8 cellular contexts compared by ENCODE assay signal in genomic region chr19:5691205-5691929, GRCh38. TPM values are rescaled to one million over a fixed set of nuclear protein-coding genes. Genes with fewer than 3 reads are reported as not detected.
DNase-seq lines count a peak whose midpoint lies in the region; ATAC-seq and TF ChIP-seq lines count a peak whose summit lies in the region.

No MANE protein-coding gene starts in this region.

- peak overlapping the region; percentile 79 to 92 for H3K9ac ChIP-seq in colonic mucosa (ENCODE audit: low read depth in 2 of 2, low read length in 2 of 2)

- peaks cover 13% of the 10 kb centered on the region for H3K36me3 ChIP-seq in colonic mucosa
- peaks cover 5 to 48% of the 10 kb centered on the region in 2 donors for H3K36me3 ChIP-seq in lung (ENCODE audit: control insufficient read depth in 2 of 2, insufficient read depth in 2 of 2, low read length in 2 of 2)

- ATAC-seq in lung (ENCODE audit: insufficient read depth, low FRiP score): no peak
- no peak for ATAC-seq in GM21390 (IDR thresholded peaks at IDR 0.05; ENCODE audit: unreplicated experiment)

- H3K9me3 ChIP-seq in colonic mucosa: no peaks in the 10 kb centered on the region
- H3K9me3 ChIP-seq in lung (ENCODE audit: control insufficient read depth in 2 of 2, insufficient read depth in 1 of 2, low read length in 1 of 2): no peaks in the 10 kb centered on the region

- H3K4me1 ChIP-seq in colonic mucosa (peaks cover 11% of the 10 kb centered on the region), lung (ENCODE audit: control insufficient read depth in 2 of 2, insufficient read depth in 2 of 2, low read length in 2 of 2) (peaks cover 0 to 16% of the 10 kb centered on the region in 2 donors)

- 10% methylated on average over 42 to 43 of the region's 43 CpGs for WGBS in lung, 2 donors

- intact Hi-C loops in colonic mucosa (cut with DNase I): no loop called here

- no peaks in the 10 kb centered on the region for H3K27me3 ChIP-seq in colonic mucosa
- no peaks in the 10 kb centered on the region for H3K27me3 ChIP-seq in lung (ENCODE audit: control insufficient read depth, insufficient read depth)

- H3K4me3 ChIP-seq in Jurkat, Clone E6-1 (ENCODE audit: low read length): peak overlapping the region; percentile 94
- peak overlapping the region; percentile 76 for H3K4me3 ChIP-seq in colonic mucosa
- H3K4me3 ChIP-seq in lung: peak overlapping the region; percentile 77

- TF ChIP-seq CTCF in C4-2B (conservative IDR thresholded peaks at IDR 0.05): no peak
- no peak for TF ChIP-seq CTCF in colonic mucosa (IDR thresholded peaks at IDR 0.05)
- no peak for TF ChIP-seq CTCF in lung (IDR thresholded peaks at IDR 0.05; ENCODE audit: control extremely low read depth, extremely low read depth)

- H3K27ac ChIP-seq in C4-2B: peak overlapping the region; percentile 99
- H3K27ac ChIP-seq in colonic mucosa: peak overlapping the region; percentile 84
- H3K27ac ChIP-seq in lung (ENCODE audit: low read depth in 1 of 2, low read length in 1 of 2): peak overlapping the region; percentile 79 to 97

- no peak for DNase-seq in Jurkat, Clone E6-1 (ENCODE audit: low read depth, low spot score)
- peak; percentile 61 for DNase-seq in UCSD-AML1 (lab: John Stamatoyannopoulos, UW; ENCODE audit: unreplicated experiment)
- peak; percentile 85 for DNase-seq in colonic mucosa
- DNase-seq in lung (ENCODE audit: low spot score): no peak
- peak; percentile 25 for DNase-seq in stimulated activated CD8-positive, alpha-beta memory T cell treated with anti-CD3 and anti-CD28 coated beads, Interleukin-7, amount 100 ng/mL, for 24 hours (ENCODE audit: low read depth)
- no peak for DNase-seq in effector CD8-positive, alpha-beta T cell (lab: John Stamatoyannopoulos, UW)

RNA-seq across cellular contexts. Expression of gene RPL36, which starts 1.3 kb away (rescaled TPM):
- 2,899 TPM for polyA plus RNA-seq in Jurkat, Clone E6-1 (2012; ENCODE audit: insufficient read depth, insufficient read length)
- 100 to 1,000 TPM; 844 to 976 TPM for total RNA-seq in colonic mucosa
- 100 to 1,000 TPM; 309 to 612 TPM for total RNA-seq in lung
- 1,000 to 10,000 TPM in 1 of 2 donors, 100 to 1,000 TPM in 1; 793 to 1,934 TPM for polyA plus RNA-seq in lung

RNA-seq across cellular contexts. Expression of gene HSD11B1L, which starts 10.5 kb away (rescaled TPM):
- polyA plus RNA-seq in Jurkat, Clone E6-1 (2012; ENCODE audit: insufficient read depth, insufficient read length): 10.3 TPM
- total RNA-seq in colonic mucosa (1 to 10 TPM; 3.2 to 3.4 TPM), lung (10 to 100 TPM in 1 of 2 donors, 1 to 10 TPM in 1; 8.2 to 10.3 TPM)
- 10 to 100 TPM in 1 of 2 donors, 1 to 10 TPM in 1; 7.5 to 12.2 TPM for polyA plus RNA-seq in lung

RNA-seq across cellular contexts. Expression of gene MICOS13, which starts 11.1 kb away (rescaled TPM):
- 78.7 TPM for polyA plus RNA-seq in Jurkat, Clone E6-1 (2012; ENCODE audit: insufficient read depth, insufficient read length)
- total RNA-seq in colonic mucosa: 10 to 100 TPM; 56.0 to 88.0 TPM
- 10 to 100 TPM; 26.6 to 78.2 TPM for total RNA-seq in lung
- polyA plus RNA-seq in lung: 100 to 1,000 TPM in 1 of 2 donors, 10 to 100 TPM in 1; 77.1 to 184 TPM

RNA-seq across cellular contexts. Expression of gene LONP1, which starts 28.6 kb away (rescaled TPM):
- polyA plus RNA-seq in Jurkat, Clone E6-1 (2012; ENCODE audit: insufficient read depth, insufficient read length): 139 TPM
- 100 to 1,000 TPM in 1 of 2 donors, 10 to 100 TPM in 1; 64.3 to 133 TPM for total RNA-seq in colonic mucosa
- total RNA-seq in lung: 10 to 100 TPM; 41.0 to 89.6 TPM
- polyA plus RNA-seq in lung: 10 to 100 TPM; 63.0 to 75.0 TPM

RNA-seq across cellular contexts. Expression of gene CATSPERD, which starts 29.1 kb away (rescaled TPM):
- polyA plus RNA-seq in Jurkat, Clone E6-1 (2012; ENCODE audit: insufficient read depth, insufficient read length): not detected
- total RNA-seq in colonic mucosa (not detected), lung (10 to 100 TPM in 1 of 2 donors, 1 to 10 TPM in 1; 8.2 to 10.0 TPM)
- polyA plus RNA-seq in lung: 10 to 100 TPM in 1 of 2 donors, 1 to 10 TPM in 1; 8.4 to 11.3 TPM

Comparison
In these comparisons a context has a peak if more than half of its experiments do, and no peak if none do; other contexts are left out.
1. DNase-seq: peak in UCSD-AML1 (single experiment), colonic mucosa (single experiment) and stimulated activated CD8-positive, alpha-beta memory T cell treated with anti-CD3 and anti-CD28 coated beads, Interleukin-7, amount 100 ng/mL, for 24 hours (single experiment); none in Jurkat, Clone E6-1 (single experiment), lung (single experiment) and effector CD8-positive, alpha-beta T cell (single experiment).
2. Peak in every context shown above with its lines, with median percentiles within 50 percentile points of each other: H3K27ac ChIP-seq and H3K4me3 ChIP-seq.